ENCODE assay signal across 1 cellular context in the genomic region with DNA sequence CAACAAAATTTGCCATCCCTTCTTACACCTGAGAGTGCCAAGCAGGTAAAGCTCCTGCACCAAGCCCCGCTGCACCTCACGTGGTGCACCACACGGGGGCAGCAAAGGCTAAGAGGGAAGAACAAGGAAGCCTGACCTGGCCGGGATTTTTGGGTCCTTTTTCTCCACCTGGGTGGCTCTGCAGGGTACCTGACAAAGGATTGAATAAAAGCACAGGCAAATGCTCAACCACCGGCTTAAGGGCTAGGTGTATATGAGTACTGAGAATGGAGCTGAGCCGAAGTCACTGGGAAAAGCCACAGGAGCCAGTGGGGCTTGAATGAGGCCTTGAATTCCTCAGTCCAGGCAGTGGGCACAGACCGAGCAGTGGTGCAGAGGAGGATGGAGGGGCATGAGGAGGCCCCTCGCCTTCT.
TF ChIP-seq lines count a peak whose summit lies in the region.

No MANE protein-coding gene starts in this region.

TF ChIP-seq in HEK293, 187 proteins besides CTCF, POLR2A, EP300 and RAD21 (continued from another document):
- TF ChIP-seq, protein P1, sequence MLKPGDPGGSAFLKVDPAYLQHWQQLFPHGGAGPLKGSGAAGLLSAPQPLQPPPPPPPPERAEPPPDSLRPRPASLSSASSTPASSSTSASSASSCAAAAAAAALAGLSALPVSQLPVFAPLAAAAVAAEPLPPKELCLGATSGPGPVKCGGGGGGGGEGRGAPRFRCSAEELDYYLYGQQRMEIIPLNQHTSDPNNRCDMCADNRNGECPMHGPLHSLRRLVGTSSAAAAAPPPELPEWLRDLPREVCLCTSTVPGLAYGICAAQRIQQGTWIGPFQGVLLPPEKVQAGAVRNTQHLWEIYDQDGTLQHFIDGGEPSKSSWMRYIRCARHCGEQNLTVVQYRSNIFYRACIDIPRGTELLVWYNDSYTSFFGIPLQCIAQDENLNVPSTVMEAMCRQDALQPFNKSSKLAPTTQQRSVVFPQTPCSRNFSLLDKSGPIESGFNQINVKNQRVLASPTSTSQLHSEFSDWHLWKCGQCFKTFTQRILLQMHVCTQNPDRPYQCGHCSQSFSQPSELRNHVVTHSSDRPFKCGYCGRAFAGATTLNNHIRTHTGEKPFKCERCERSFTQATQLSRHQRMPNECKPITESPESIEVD (tag by site-specific recombination; IDR thresholded peaks at IDR 0.05) = no peak
